In the genomic region with DNA sequence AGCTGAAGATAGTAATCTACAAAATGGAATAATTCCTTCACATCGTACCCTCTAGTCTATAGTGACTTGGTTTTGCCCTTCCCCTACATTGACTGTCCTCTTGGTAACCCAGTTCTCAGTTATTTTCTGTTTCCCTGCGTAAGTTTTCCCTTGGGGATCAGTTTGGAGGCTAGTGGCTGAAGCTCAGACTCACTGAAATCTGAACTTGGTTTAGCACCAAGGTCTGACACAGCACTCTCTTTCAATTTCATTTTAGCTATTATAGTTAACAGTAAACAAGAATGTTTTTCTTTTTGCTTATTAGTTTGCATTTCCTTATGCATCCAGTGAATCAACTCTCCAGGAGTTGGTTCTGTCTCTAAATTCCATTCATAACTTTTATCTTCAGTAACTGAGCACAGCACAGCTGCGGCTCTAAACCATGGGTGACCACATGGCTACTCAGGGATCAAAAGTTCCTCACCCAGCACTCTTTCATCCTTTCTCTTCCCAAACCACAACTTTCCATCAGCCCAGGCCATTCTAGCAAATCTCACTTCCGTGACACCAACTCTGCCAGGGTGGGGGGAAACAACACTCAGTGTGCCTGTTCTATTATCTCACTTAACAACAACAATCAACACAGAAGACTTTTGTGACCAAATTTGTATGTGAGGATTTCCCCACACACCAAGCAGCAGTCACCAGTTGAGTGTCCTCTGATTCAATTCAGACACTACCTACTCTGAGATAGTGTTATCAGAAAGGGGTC, we compare ENCODE assay signal across 1 cellular context.
A peak's percentile ranks its signal among the peaks of the same experiment; 100 is the strongest.
TF ChIP-seq lines count a peak whose summit lies in the region.

No MANE protein-coding gene starts in this region.

TF ChIP-seq in GM12878, 131 proteins besides CTCF, POLR2A, EP300 and RAD21:
- TF ChIP-seq TAF1 (IDR thresholded peaks at IDR 0.05; ENCODE audit: borderline replicate concordance, low read depth, low read length), result no peak
- peak; percentile 72 for TF ChIP-seq RUNX3 (IDR thresholded peaks at IDR 0.05; ENCODE audit: low read length)
- no peak for TF ChIP-seq EGR1 (IDR thresholded peaks at IDR 0.05; ENCODE audit: borderline replicate concordance in 1 of 2, low read depth in 2 of 2, low read length in 2 of 2)
- TF ChIP-seq POLR2AphosphoS5 (IDR thresholded peaks at IDR 0.05; ENCODE audit: low read length), result no peak
- TF ChIP-seq GATAD2B (conservative IDR thresholded peaks at IDR 0.05; ENCODE audit: low read depth), result 0 out of 2 replicates have a peak, but pooled peaks have one; percentile 31
- peak; percentile 28; the same call in 1 of the 2 replicates for TF ChIP-seq SMARCA5 (IDR thresholded peaks at IDR 0.05)
- TF ChIP-seq TARDBP (IDR thresholded peaks at IDR 0.05; ENCODE audit: borderline replicate concordance), result no peak
- TF ChIP-seq MTA3 (IDR thresholded peaks at IDR 0.05; ENCODE audit: borderline replicate concordance, low read length), result 0 out of 2 replicates have a peak, but pooled peaks have one; percentile 31
- peak; percentile 94 for TF ChIP-seq MEF2B (IDR thresholded peaks at IDR 0.05; ENCODE audit: partially characterized antibody, poor library complexity, severe bottlenecking)
- TF ChIP-seq, protein P1, sequence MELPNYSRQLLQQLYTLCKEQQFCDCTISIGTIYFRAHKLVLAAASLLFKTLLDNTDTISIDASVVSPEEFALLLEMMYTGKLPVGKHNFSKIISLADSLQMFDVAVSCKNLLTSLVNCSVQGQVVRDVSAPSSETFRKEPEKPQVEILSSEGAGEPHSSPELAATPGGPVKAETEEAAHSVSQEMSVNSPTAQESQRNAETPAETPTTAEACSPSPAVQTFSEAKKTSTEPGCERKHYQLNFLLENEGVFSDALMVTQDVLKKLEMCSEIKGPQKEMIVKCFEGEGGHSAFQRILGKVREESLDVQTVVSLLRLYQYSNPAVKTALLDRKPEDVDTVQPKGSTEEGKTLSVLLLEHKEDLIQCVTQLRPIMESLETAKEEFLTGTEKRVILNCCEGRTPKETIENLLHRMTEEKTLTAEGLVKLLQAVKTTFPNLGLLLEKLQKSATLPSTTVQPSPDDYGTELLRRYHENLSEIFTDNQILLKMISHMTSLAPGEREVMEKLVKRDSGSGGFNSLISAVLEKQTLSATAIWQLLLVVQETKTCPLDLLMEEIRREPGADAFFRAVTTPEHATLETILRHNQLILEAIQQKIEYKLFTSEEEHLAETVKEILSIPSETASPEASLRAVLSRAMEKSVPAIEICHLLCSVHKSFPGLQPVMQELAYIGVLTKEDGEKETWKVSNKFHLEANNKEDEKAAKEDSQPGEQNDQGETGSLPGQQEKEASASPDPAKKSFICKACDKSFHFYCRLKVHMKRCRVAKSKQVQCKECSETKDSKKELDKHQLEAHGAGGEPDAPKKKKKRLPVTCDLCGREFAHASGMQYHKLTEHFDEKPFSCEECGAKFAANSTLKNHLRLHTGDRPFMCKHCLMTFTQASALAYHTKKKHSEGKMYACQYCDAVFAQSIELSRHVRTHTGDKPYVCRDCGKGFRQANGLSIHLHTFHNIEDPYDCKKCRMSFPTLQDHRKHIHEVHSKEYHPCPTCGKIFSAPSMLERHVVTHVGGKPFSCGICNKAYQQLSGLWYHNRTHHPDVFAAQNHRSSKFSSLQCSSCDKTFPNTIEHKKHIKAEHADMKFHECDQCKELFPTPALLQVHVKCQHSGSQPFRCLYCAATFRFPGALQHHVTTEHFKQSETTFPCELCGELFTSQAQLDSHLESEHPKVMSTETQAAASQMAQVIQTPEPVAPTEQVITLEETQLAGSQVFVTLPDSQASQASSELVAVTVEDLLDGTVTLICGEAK (IDR thresholded peaks at IDR 0.05; ENCODE audit: borderline replicate concordance), result 0 out of 2 replicates have a peak, but pooled peaks have one; percentile 16
- peak; percentile 30; the same call in 1 of the 2 replicates for TF ChIP-seq ATF2 (IDR thresholded peaks at IDR 0.05; ENCODE audit: low read length)
- peak; percentile 35; the same call in 1 of the 2 replicates for TF ChIP-seq STAT3 (IDR thresholded peaks at IDR 0.05; ENCODE audit: low read depth, low read length)
- TF ChIP-seq YY1 (IDR thresholded peaks at IDR 0.05; ENCODE audit: low read depth, low read length), result no peak
- TF ChIP-seq JUNB (IDR thresholded peaks at IDR 0.05), result peak; percentile 52; the same call in 1 of the 2 replicates
- TF ChIP-seq IKZF1 (conservative IDR thresholded peaks at IDR 0.05), result peak; percentile 59
- peak; percentile 28; the same call in 1 of the 2 replicates for TF ChIP-seq FOXK2 (IDR thresholded peaks at IDR 0.05)
- peak; percentile 58 for TF ChIP-seq SKIL (IDR thresholded peaks at IDR 0.05; ENCODE audit: low read depth, poor library complexity, severe bottlenecking)
- TF ChIP-seq ETV6 (conservative IDR thresholded peaks at IDR 0.05 in 1 of 2, IDR thresholded peaks at IDR 0.05 in 1 of 2; ENCODE audit: borderline replicate concordance in 1 of 2, low read depth in 1 of 2), result 0 out of 4 replicates have a peak, but pooled peaks of 1 of the 2 experiments have one; percentile 33
- TF ChIP-seq BHLHE40 (IDR thresholded peaks at IDR 0.05; ENCODE audit: borderline replicate concordance in 1 of 2, low read depth in 2 of 2, low read length in 1 of 2), result peak in 1 of 2 experiments; percentile 15; a peak in 1 of 4 replicates
- peak; percentile 28; the same call in 1 of the 2 replicates for TF ChIP-seq FOXM1 (IDR thresholded peaks at IDR 0.05; ENCODE audit: low read depth, low read length)
- peak; percentile 71 for TF ChIP-seq EED (IDR thresholded peaks at IDR 0.05; ENCODE audit: low read depth)
- no peak for TF ChIP-seq ZNF207 (IDR thresholded peaks at IDR 0.05; ENCODE audit: borderline replicate concordance)
- no peak for TF ChIP-seq BACH1 (IDR thresholded peaks at IDR 0.05; ENCODE audit: borderline replicate concordance)
- peak; percentile 57 for TF ChIP-seq ATF7 (IDR thresholded peaks at IDR 0.05; ENCODE audit: low read depth)
- peak; percentile 35; the same call in 1 of the 2 replicates for TF ChIP-seq DPF2 (IDR thresholded peaks at IDR 0.05)
- 0 out of 2 replicates have a peak, but pooled peaks have one; percentile 46 for TF ChIP-seq NFIC (IDR thresholded peaks at IDR 0.05; ENCODE audit: low read depth, low read length)
- TF ChIP-seq, protein P2, sequence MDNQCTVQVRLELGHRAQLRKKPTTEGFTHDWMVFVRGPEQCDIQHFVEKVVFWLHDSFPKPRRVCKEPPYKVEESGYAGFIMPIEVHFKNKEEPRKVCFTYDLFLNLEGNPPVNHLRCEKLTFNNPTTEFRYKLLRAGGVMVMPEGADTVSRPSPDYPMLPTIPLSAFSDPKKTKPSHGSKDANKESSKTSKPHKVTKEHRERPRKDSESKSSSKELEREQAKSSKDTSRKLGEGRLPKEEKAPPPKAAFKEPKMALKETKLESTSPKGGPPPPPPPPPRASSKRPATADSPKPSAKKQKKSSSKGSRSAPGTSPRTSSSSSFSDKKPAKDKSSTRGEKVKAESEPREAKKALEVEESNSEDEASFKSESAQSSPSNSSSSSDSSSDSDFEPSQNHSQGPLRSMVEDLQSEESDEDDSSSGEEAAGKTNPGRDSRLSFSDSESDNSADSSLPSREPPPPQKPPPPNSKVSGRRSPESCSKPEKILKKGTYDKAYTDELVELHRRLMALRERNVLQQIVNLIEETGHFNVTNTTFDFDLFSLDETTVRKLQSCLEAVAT (IDR thresholded peaks at IDR 0.05), result peak; percentile 36; the same call in 1 of the 2 replicates
- TF ChIP-seq, protein P3, sequence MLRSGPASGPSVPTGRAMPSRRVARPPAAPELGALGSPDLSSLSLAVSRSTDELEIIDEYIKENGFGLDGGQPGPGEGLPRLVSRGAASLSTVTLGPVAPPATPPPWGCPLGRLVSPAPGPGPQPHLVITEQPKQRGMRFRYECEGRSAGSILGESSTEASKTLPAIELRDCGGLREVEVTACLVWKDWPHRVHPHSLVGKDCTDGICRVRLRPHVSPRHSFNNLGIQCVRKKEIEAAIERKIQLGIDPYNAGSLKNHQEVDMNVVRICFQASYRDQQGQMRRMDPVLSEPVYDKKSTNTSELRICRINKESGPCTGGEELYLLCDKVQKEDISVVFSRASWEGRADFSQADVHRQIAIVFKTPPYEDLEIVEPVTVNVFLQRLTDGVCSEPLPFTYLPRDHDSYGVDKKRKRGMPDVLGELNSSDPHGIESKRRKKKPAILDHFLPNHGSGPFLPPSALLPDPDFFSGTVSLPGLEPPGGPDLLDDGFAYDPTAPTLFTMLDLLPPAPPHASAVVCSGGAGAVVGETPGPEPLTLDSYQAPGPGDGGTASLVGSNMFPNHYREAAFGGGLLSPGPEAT (IDR thresholded peaks at IDR 0.05; ENCODE audit: low read depth), result peak; percentile 67; the same call in 1 of the 2 replicates
- TF ChIP-seq IKZF2 (IDR thresholded peaks at IDR 0.05), result peak; percentile 75 to 77
- TF ChIP-seq ZNF217 (IDR thresholded peaks at IDR 0.05), result peak; percentile 38; the same call in 1 of the 2 replicates
TF ChIP-seq in GM12878: peak in this region for 23.
